In genomic region chr19:15779756-15780476, GRCh38 we compare ENCODE assay signal across 10 cellular contexts. TPM values are rescaled to one million over a fixed set of nuclear protein-coding genes. Genes with fewer than 3 reads are reported as not detected.
DNase-seq lines count a peak whose midpoint lies in the region; ATAC-seq and TF ChIP-seq lines count a peak whose summit lies in the region.
"Had no signal": no experiment of that assay in that cellular context is flagged by ENCODE, and none has a peak within 500 bp of the region (broad histone marks: within the 10 kb centered on the region; RNA-seq: fewer than 3 reads in every experiment).

No MANE protein-coding gene starts in this region.

- no peaks in the 10 kb centered on the region for H3K9me3 ChIP-seq in heart right ventricle

- intact Hi-C loops in heart right ventricle (cut with DNase I), result loop anchor here in 3 of 10 donors (5.0 to 10.0 kb wide), 3 partner anchors 48 to 105 kb away; partner anchors contain the start of gene CYP4F12 (in 1 of the 3)

- H3K4me1 ChIP-seq in heart right ventricle, result peaks cover 2 to 36% (median 18%) of the 10 kb centered on the region in 9 donors

- WGBS in heart right ventricle, 2 donors, result 17 to 24% methylated on average over 9 to 10 of the region's 10 CpGs

- no peak overlapping the region for H3K4me3 Mint-ChIP-seq in effector memory CD8-positive, alpha-beta T cell
- H3K4me3 Mint-ChIP-seq: activated CD8-positive, alpha-beta T cell treated with anti-CD3 and anti-CD28 coated beads, Interleukin-2, amount 10 ng/mL, durations not matched to agents 7 days and 5 days had no signal

- H3K4me3 ChIP-seq in heart right ventricle, result peak overlapping the region in 5 of 10 donors; percentile 26 to 37 (median 35)

- peaks cover 0 to 4% of the 10 kb centered on the region in 2 donors for H3K4me1 Mint-ChIP-seq in effector memory CD8-positive, alpha-beta T cell (ENCODE audit: low read depth in 2 of 2)

- no peak for TF ChIP-seq CTCF in heart right ventricle (IDR thresholded peaks at IDR 0.05)

- H3K27me3 Mint-ChIP-seq in effector memory CD8-positive, alpha-beta T cell, result peaks cover 28 to 30% of the 10 kb centered on the region in 2 donors

- H3K27ac ChIP-seq in heart right ventricle, result peak overlapping the region; percentile 46 to 89 (median 72)

- H3K27me3 ChIP-seq in heart right ventricle, result peaks cover 0 to 5% (median 0%) of the 10 kb centered on the region in 7 donors

- no peaks in the 10 kb centered on the region for H3K36me3 ChIP-seq in heart right ventricle

- H3K9me3 Mint-ChIP-seq in effector memory CD8-positive, alpha-beta T cell, result no peaks in the 10 kb centered on the region

- DNase-seq in DMS 273 treated with DMSO at 0.1 percent for 48 hours (lab: John Stamatoyannopoulos, UW), result peak; percentile 10
- peak; percentile 46 for DNase-seq in SW480 (ENCODE audit: low spot score)
- peak; percentile 76 to 88 for DNase-seq in heart right ventricle
- peak; percentile 8 for DNase-seq in renal cortical epithelial cell (ENCODE audit: low read depth)
- no peak for DNase-seq in KG1 (lab: John Stamatoyannopoulos, UW)
- DNase-seq in effector memory CD8-positive, alpha-beta T cell, result no peak
- no peak for DNase-seq in NCI-H1930 (lab: John Stamatoyannopoulos, UW)
- DNase-seq: activated CD8-positive, alpha-beta T cell treated with anti-CD3 and anti-CD28 coated beads, Interleukin-2, amount 10 ng/mL, durations not matched to agents 7 days and 5 days; NCI-H1436 treated with DMSO at 0.1 percent for 48 hours had no signal

- ATAC-seq in heart right ventricle (peak; percentile 89 to 96 (median 94)), GM21528 (IDR thresholded peaks at IDR 0.05; ENCODE audit: low FRiP score, unreplicated experiment) (no peak)
- no peak for ATAC-seq in effector memory CD8-positive, alpha-beta T cell (replicated peaks)
- ATAC-seq: activated CD8-positive, alpha-beta T cell treated with anti-CD3 and anti-CD28 coated beads, Interleukin-2, amount 10 ng/mL, durations not matched to agents 7 days and 5 days had no signal

- peak overlapping the region in 1 of 2 donors; percentile 62 for H3K27ac Mint-ChIP-seq in effector memory CD8-positive, alpha-beta T cell
- H3K27ac Mint-ChIP-seq: activated CD8-positive, alpha-beta T cell treated with anti-CD3 and anti-CD28 coated beads, Interleukin-2, amount 10 ng/mL, durations not matched to agents 7 days and 5 days had no signal

- H3K36me3 Mint-ChIP-seq in effector memory CD8-positive, alpha-beta T cell (ENCODE audit: insufficient read depth), result no peaks in the 10 kb centered on the region

RNA-seq across cellular contexts. Expression of gene OR10H5, which starts 7.5 kb away (rescaled TPM):
- total RNA-seq in heart right ventricle, result not detected
- not detected for polyA plus RNA-seq in heart right ventricle
- total RNA-seq in renal cortical epithelial cell, result not detected in 2 replicates
- total RNA-seq: activated CD8-positive, alpha-beta T cell treated with anti-CD3 and anti-CD28 coated beads, Interleukin-2, amount 10 ng/mL, durations not matched to agents 7 days and 5 days had no signal

RNA-seq across cellular contexts. Expression of gene OR10H1, which starts 35.5 kb away (rescaled TPM):
- total RNA-seq in heart right ventricle, result not detected
- polyA plus RNA-seq in heart right ventricle, result not detected
- total RNA-seq in renal cortical epithelial cell, result 0.45 and 1.7 TPM in 2 replicates
- total RNA-seq: activated CD8-positive, alpha-beta T cell treated with anti-CD3 and anti-CD28 coated beads, Interleukin-2, amount 10 ng/mL, durations not matched to agents 7 days and 5 days had no signal

RNA-seq across cellular contexts. Expression of gene OR10H3, which starts 42.1 kb away (rescaled TPM):
- total RNA-seq in heart right ventricle (not detected), renal cortical epithelial cell (not detected in 2 replicates)
- not detected for polyA plus RNA-seq in heart right ventricle
- total RNA-seq: activated CD8-positive, alpha-beta T cell treated with anti-CD3 and anti-CD28 coated beads, Interleukin-2, amount 10 ng/mL, durations not matched to agents 7 days and 5 days had no signal

RNA-seq across cellular contexts. Expression of gene OR10H2, which starts 52.1 kb away (rescaled TPM):
- total RNA-seq in heart right ventricle, result not detected
- not detected for polyA plus RNA-seq in heart right ventricle
- not detected in 2 replicates for total RNA-seq in renal cortical epithelial cell
- total RNA-seq: activated CD8-positive, alpha-beta T cell treated with anti-CD3 and anti-CD28 coated beads, Interleukin-2, amount 10 ng/mL, durations not matched to agents 7 days and 5 days had no signal

Comparison
In these comparisons a context has a peak if more than half of its experiments do, and no peak if none do; other contexts are left out.
1. DNase-seq: peak in DMS 273 treated with DMSO at 0.1 percent for 48 hours (single experiment), SW480 (single experiment), heart right ventricle (2 of 2) and renal cortical epithelial cell (single experiment); none in KG1 (single experiment), effector memory CD8-positive, alpha-beta T cell (0 of 3) and NCI-H1930 (0 of 2).
2. ATAC-seq: peak in heart right ventricle (8 of 8); none in GM21528 (single experiment) and effector memory CD8-positive, alpha-beta T cell (single experiment).